In genomic region chr17:47531228-47531820, GRCh38 we compare ENCODE assay signal across 8 cellular contexts. TPM values are rescaled to one million over a fixed set of nuclear protein-coding genes. Genes with fewer than 3 reads are reported as not detected.
DNase-seq lines count a peak whose midpoint lies in the region; ATAC-seq lines count a peak whose summit lies in the region.
"Not testable (repeated sequence)": the region's sequence is repeated elsewhere in the genome, so short reads cannot be mapped to it uniquely, and the experiment has no call there.

No MANE protein-coding gene starts in this region.

- H3K36me3 ChIP-seq in skeletal muscle tissue (ENCODE audit: control insufficient read depth in 3 of 3, insufficient read depth in 3 of 3, low read length in 3 of 3), result not testable (repeated sequence)

- not testable (repeated sequence) for H3K27me3 ChIP-seq in skeletal muscle tissue (ENCODE audit: control insufficient read depth in 3 of 3, insufficient read depth in 3 of 3, low read length in 3 of 3)

- peaks cover 4 to 19% of the 10 kb centered on the region in 2 donors for H3K4me1 Mint-ChIP-seq in effector memory CD8-positive, alpha-beta T cell (ENCODE audit: low read depth in 2 of 2)

- peak overlapping the region in 2 of 3 donors; percentile 68 to 79 for H3K9ac ChIP-seq in skeletal muscle tissue (ENCODE audit: low read depth in 1 of 3, low read length in 3 of 3)

- DNase-seq in AG20443 (ENCODE audit: low spot score), result peak; percentile 5
- DNase-seq in NAMALWA (ENCODE audit: low spot score), result peak; percentile 27
- DNase-seq in activated CD8-positive, alpha-beta memory T cell treated with anti-CD3 and anti-CD28 coated beads for 48 hours (ENCODE audit: low read depth in 2 of 3, low spot score in 2 of 3), result peak in 2 of 3 experiments; percentile 5 to 8
- peak in 2 of 3 experiments; percentile 7 to 29 for DNase-seq in effector memory CD8-positive, alpha-beta T cell
- DNase-seq in left lobe of liver (ENCODE audit: low spot score), result peak; percentile 48

- ATAC-seq in GM19023 (IDR thresholded peaks at IDR 0.05; ENCODE audit: unreplicated experiment) (peak; percentile 45), HG02884 (IDR thresholded peaks at IDR 0.05; ENCODE audit: unreplicated experiment) (peak; percentile 33), left lobe of liver (peak; percentile 56)
- peak; percentile 26 for ATAC-seq in effector memory CD8-positive, alpha-beta T cell (replicated peaks)

- not testable (repeated sequence) for H3K36me3 Mint-ChIP-seq in effector memory CD8-positive, alpha-beta T cell (ENCODE audit: insufficient read depth)

- H3K27ac ChIP-seq in skeletal muscle tissue (ENCODE audit: low read depth, low read length), result peak overlapping the region; percentile 84

- not testable (repeated sequence) for H3K4me1 ChIP-seq in skeletal muscle tissue (ENCODE audit: control insufficient read depth in 3 of 3, insufficient read depth in 3 of 3, low read length in 3 of 3)

- H3K4me3 Mint-ChIP-seq in effector memory CD8-positive, alpha-beta T cell, result peak overlapping the region; percentile 87 to 89

- H3K27me3 Mint-ChIP-seq in effector memory CD8-positive, alpha-beta T cell, result not testable (repeated sequence)

- H3K9me3 ChIP-seq in skeletal muscle tissue (ENCODE audit: control insufficient read depth in 3 of 3, low read length in 3 of 3), result not testable (repeated sequence)

- peak overlapping the region in 1 of 2 donors; percentile 89 for H3K27ac Mint-ChIP-seq in effector memory CD8-positive, alpha-beta T cell

- H3K9me3 Mint-ChIP-seq in effector memory CD8-positive, alpha-beta T cell, result not testable (repeated sequence)

- H3K4me3 ChIP-seq in skeletal muscle tissue (ENCODE audit: low read length in 3 of 3), result peak overlapping the region; percentile 41 to 65 (median 63)

RNA-seq across cellular contexts. Expression of gene NPEPPS, which starts 0.4 kb away (rescaled TPM):
- total RNA-seq in left lobe of liver (46.6 TPM), skeletal muscle tissue (169 TPM)

Comparison
In these comparisons a context has a peak if more than half of its experiments do, and no peak if none do; other contexts are left out.
1. Peak in every context shown above with its lines: DNase-seq, ATAC-seq, H3K4me3 ChIP-seq and H3K27ac ChIP-seq.